Comparison of ENCODE assay signal across 14 cellular contexts in the genomic region with DNA sequence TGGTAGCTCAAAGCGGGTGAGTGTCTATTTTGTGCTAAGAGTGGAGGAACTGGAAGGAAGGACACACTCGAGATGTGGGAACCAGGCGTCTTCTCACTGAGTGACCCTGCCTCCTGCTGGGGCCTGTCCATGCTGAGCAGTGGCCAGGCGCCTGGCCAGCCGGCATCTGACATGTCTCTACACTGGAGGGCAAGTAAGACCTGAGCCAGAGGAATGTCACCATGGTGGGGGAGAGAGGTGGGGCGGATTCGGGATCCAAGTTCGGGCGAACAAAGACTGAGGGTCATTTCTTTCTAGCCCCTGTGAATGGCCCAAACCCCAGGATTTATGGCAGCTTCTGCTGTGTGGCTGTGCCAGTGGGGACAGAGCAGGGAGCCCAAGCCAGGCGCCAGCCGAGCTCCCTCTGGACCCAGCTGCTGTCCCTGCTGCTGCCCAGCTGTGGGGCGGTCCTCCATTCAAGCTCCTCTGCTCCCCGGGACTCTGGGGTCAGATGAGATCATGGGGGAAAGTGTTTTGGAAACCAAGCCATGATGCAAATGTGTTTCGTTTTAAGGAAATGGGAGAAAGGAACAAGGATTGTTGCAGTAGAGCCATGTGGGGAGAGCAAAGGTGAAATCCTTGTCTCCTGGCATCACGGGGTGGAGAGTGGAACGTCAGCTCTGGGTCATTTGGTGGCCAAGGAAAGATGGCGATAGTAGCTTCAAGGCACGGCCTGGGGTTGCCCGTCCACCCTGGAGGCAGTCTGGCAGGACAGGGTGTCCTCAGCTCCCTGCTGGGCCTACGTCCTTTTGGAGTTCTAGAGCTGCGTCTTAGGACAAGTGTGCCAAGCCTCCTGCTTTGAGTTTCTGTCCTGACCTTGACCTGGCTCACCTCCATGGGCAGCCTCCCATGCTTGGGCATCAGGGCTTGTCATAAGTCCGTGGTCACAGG. TPM values are rescaled to one million over a fixed set of nuclear protein-coding genes. Genes with fewer than 3 reads are reported as not detected.
DNase-seq lines count a peak whose midpoint lies in the region; ATAC-seq, FAIRE-seq and TF ChIP-seq lines count a peak whose summit lies in the region.
"Had no signal": no experiment of that assay in that cellular context is flagged by ENCODE, and none has a peak within 500 bp of the region (broad histone marks: within the 10 kb centered on the region; RNA-seq: fewer than 3 reads in every experiment).

No MANE protein-coding gene starts in this region.

- H3K27ac ChIP-seq in GM12878 (ENCODE audit: control insufficient read depth, insufficient read depth), result no peak overlapping the region
- H3K27ac ChIP-seq in heart left ventricle, result peak overlapping the region in 11 of 12 donors; percentile 3 to 91 (median 68)
- peak overlapping the region; percentile 87 for H3K27ac ChIP-seq in trophoblast cell (ENCODE audit: low read depth, low read length)
- no peak overlapping the region for H3K27ac ChIP-seq in testis
- H3K27ac ChIP-seq in mesendoderm (ENCODE audit: low read depth, low read length), result no peak overlapping the region
- H3K27ac ChIP-seq: right lobe of liver had no signal

- TF ChIP-seq RAD21 in GM12878 (IDR thresholded peaks at IDR 0.05; ENCODE audit: insufficient read depth, low read depth, low read length), result no peak

- peak overlapping the region; percentile 23 for H2BK5ac ChIP-seq in trophoblast cell (ENCODE audit: low read depth, low read length, poor library complexity)
- H2BK5ac ChIP-seq in mesendoderm (ENCODE audit: low read length), result no peak overlapping the region

- WGBS in GM12878 (ENCODE audit: insufficient coverage, insufficient replicate concordance, low lambda C conversion rate, missing lambda C conversion rate), result 85% methylated on average over 22 of the region's 22 CpGs
- WGBS in heart left ventricle, 4 donors, result 68 to 75% (median 72%) methylated on average over 21 to 22 of the region's 22 CpGs
- WGBS in trophoblast cell (ENCODE audit: extremely low coverage, insufficient coverage, insufficient read length), result no CpG with 5 or more reads among the region's 22 CpGs
- WGBS in testis, 2 donors, result 81 to 89% methylated on average over 16 to 22 of the region's 22 CpGs
- no CpG with 5 or more reads among the region's 22 CpGs for WGBS in mesendoderm (ENCODE audit: extremely low coverage, insufficient coverage, low lambda C conversion rate)

- peak overlapping the region; percentile 16 for H4K8ac ChIP-seq in trophoblast cell (ENCODE audit: low read depth, low read length)
- no peak overlapping the region for H4K8ac ChIP-seq in mesendoderm (ENCODE audit: low read depth, low read length)

- CTCF ChIA-PET in GM12878 (lab: Yijun Ruan, JAX), result interaction anchor here (0.7 to 1.4 kb wide), 5 partner anchors 18 to 482 kb away, joined by 3 to 4 read pairs (median 3); no protein-coding TSS in a partner anchor

- H3K18ac ChIP-seq in trophoblast cell (ENCODE audit: low read length) (peak overlapping the region; percentile 93), mesendoderm (ENCODE audit: low read length) (no peak overlapping the region)

- H3K23ac ChIP-seq in trophoblast cell (ENCODE audit: low read length) (peak overlapping the region; percentile 47), mesendoderm (ENCODE audit: low read length) (no peak overlapping the region)

- H2BK120ac ChIP-seq in trophoblast cell (ENCODE audit: insufficient read depth, low read length, poor library complexity) (peak overlapping the region; percentile 46), mesendoderm (ENCODE audit: low read depth, low read length) (no peak overlapping the region)

- in situ Hi-C loops in GM12878 (cut with MboI), result no loop called here

- H4K12ac ChIP-seq in trophoblast cell (ENCODE audit: low read depth, low read length), result no peak overlapping the region

- intact Hi-C loops in GM12878 (cut with micrococcal nuclease; ENCODE audit: unreplicated experiment) (no loop called here), heart left ventricle (cut with DNase I) (loop anchor here in 8 of 10 donors (5.0 to 10.0 kb wide), 6 partner anchors 65 to 447 kb away; no protein-coding TSS in a partner anchor), testis (cut with DNase I; ENCODE audit: low total_unique reads) (no loop called here)

- H3K4me1 Mint-ChIP-seq in type B pancreatic cell (ENCODE audit: unreplicated experiment) (peaks cover 65% of the 10 kb centered on the region), glutamatergic neuron (ENCODE audit: low read depth, unreplicated experiment) (peaks cover 25% of the 10 kb centered on the region)

- H3K9me3 Mint-ChIP-seq in type B pancreatic cell (no peaks in the 10 kb centered on the region), glutamatergic neuron (ENCODE audit: unreplicated experiment) (peaks cover 3% of the 10 kb centered on the region)
- H3K9me3 Mint-ChIP-seq: dendritic cell treated with granulocyte-macrophage colony-stimulating factor and Interleukin-4, amounts not matched to agents 40 ng/mL and 50 ng/mL, for 4 days; stimulated activated memory B cell treated with anti-CD40 and anti-IgM and Interleukin-4, amounts not matched to agents 10 μg/mL and 1 μg/mL and 100 μg/mL, for 72 hours had no signal

- TF ChIP-seq POLR2A in GM12878 (IDR thresholded peaks at IDR 0.05; ENCODE audit: low read depth, low read length), result 0 out of 2 replicates have a peak, but pooled peaks have one; percentile 16
- TF ChIP-seq POLR2A in heart left ventricle (IDR thresholded peaks at IDR 0.05), result no peak
- no peak for TF ChIP-seq POLR2A in testis (IDR thresholded peaks at IDR 0.05)

- peaks cover 2% of the 10 kb centered on the region; the same call in 1 of the 2 replicates for H4K20me1 ChIP-seq in GM12878 (ENCODE audit: control insufficient read depth, insufficient read depth)

- RAD21 ChIA-PET in GM12878 (lab: Charles Lee; ENCODE audit: unreplicated experiment), result interaction anchor here (1.4 to 2.0 kb wide), 3 partner anchors 8 to 65 kb away, joined by 3 to 9 read pairs (median 7); a partner anchor contains a TSS

- peaks cover 6% of the 10 kb centered on the region for H3K27me3 Mint-ChIP-seq in type B pancreatic cell
- no peaks in the 10 kb centered on the region for H3K27me3 Mint-ChIP-seq in glutamatergic neuron (ENCODE audit: unreplicated experiment)
- H3K27me3 Mint-ChIP-seq: dendritic cell treated with granulocyte-macrophage colony-stimulating factor and Interleukin-4, amounts not matched to agents 40 ng/mL and 50 ng/mL, for 4 days; stimulated activated memory B cell treated with anti-CD40 and anti-IgM and Interleukin-4, amounts not matched to agents 10 μg/mL and 1 μg/mL and 100 μg/mL, for 72 hours had no signal

- no peak for FAIRE-seq in GM12878 (lab: Jason Lieb, UNC)

- DNase-seq in GM12878 (ENCODE audit: low read depth, low spot score), result no peak
- DNase-seq in heart left ventricle, result peak in 2 of 5 donors; percentile 36 to 48
- DNase-seq in trophoblast cell, result no peak
- no peak for DNase-seq in type B pancreatic cell (ENCODE audit: extremely low spot score, unreplicated experiment)
- DNase-seq in testis, result no peak
- no peak for DNase-seq in glutamatergic neuron
- no peak for DNase-seq in mesendoderm
- DNase-seq: activated CD4-positive, CD25-positive, alpha-beta regulatory T cell; NCI-H1436; NCI-H226; right lobe of liver had no signal

- H3K79me2 ChIP-seq in GM12878 (ENCODE audit: control insufficient read depth, insufficient read depth, low read length) (peaks cover 10% of the 10 kb centered on the region), trophoblast cell (ENCODE audit: control insufficient read depth, insufficient read depth, low read length, poor library complexity) (peaks cover 49% of the 10 kb centered on the region), mesendoderm (ENCODE audit: control insufficient read depth, insufficient read depth, low read length) (no peaks in the 10 kb centered on the region)

- H2AK5ac ChIP-seq in trophoblast cell (ENCODE audit: low read length), result peak overlapping the region; percentile 19
- H2AK5ac ChIP-seq in mesendoderm (ENCODE audit: low read length), result no peak overlapping the region

- no peak for TF ChIP-seq EP300 in GM12878 (IDR thresholded peaks at IDR 0.05; ENCODE audit: borderline replicate concordance in 1 of 2, control insufficient read depth in 1 of 2, low read depth in 2 of 2, low read length in 2 of 2)

- peak overlapping the region; percentile 42 for H3K14ac ChIP-seq in trophoblast cell (ENCODE audit: low read length)

- H2AFZ ChIP-seq in GM12878 (ENCODE audit: control insufficient read depth, low read depth, low read length) (no peak overlapping the region), trophoblast cell (ENCODE audit: insufficient read depth, low read length, poor library complexity) (no peak overlapping the region)

- TF ChIP-seq CTCF in GM12878 (IDR thresholded peaks at IDR 0.05 in 2 of 3, conservative IDR thresholded peaks at IDR 0.05 in 1 of 3; ENCODE audit: control insufficient read depth in 2 of 3, extremely low read depth in 1 of 3, insufficient read depth in 1 of 3, low read depth in 3 of 3, low read length in 3 of 3) (no peak), heart left ventricle (IDR thresholded peaks at IDR 0.05) (no peak), type B pancreatic cell (conservative IDR thresholded peaks at IDR 0.05) (no peak), testis (IDR thresholded peaks at IDR 0.05) (no peak), glutamatergic neuron (IDR thresholded peaks at IDR 0.05; ENCODE audit: partially characterized antibody, unreplicated experiment) (no peak)

- H3K36me3 ChIP-seq in GM12878 (ENCODE audit: control insufficient read depth in 2 of 2, insufficient read depth in 2 of 2, low read length in 1 of 2) (peaks cover 7 to 11% of the 10 kb centered on the region in 2 experiments; a peak in 3 of 4 replicates), heart left ventricle (peaks cover 0 to 41% (median 24%) of the 10 kb centered on the region in 9 donors), trophoblast cell (ENCODE audit: control insufficient read depth in 1 of 2, insufficient read depth in 2 of 2, low read length in 2 of 2) (peaks cover 59 to 67% of the 10 kb centered on the region in 2 experiments), testis (ENCODE audit: low read depth, missing control alignments) (no peaks in the 10 kb centered on the region), mesendoderm (ENCODE audit: control insufficient read depth, insufficient read depth, low read length) (peaks cover 3% of the 10 kb centered on the region)

- H3K27me3 ChIP-seq in GM12878 (replicated peaks in 1 of 2; ENCODE audit: control insufficient read depth in 2 of 2, insufficient read depth in 2 of 2, low read length in 1 of 2) (no peaks in the 10 kb centered on the region), heart left ventricle (no peaks in the 10 kb centered on the region), trophoblast cell (ENCODE audit: insufficient read depth, low read length) (no peaks in the 10 kb centered on the region), testis (no peaks in the 10 kb centered on the region), mesendoderm (ENCODE audit: insufficient read depth, low read length, poor library complexity) (no peaks in the 10 kb centered on the region)
- H3K27me3 ChIP-seq: right lobe of liver had no signal

- no peak for ATAC-seq in GM12878
- ATAC-seq in heart left ventricle, result peak; percentile 28 to 54 (median 46)
- ATAC-seq: right lobe of liver; stimulated activated memory B cell treated with anti-CD40 and anti-IgM and Interleukin-4, amounts not matched to agents 10 μg/mL and 1 μg/mL and 100 μg/mL, for 72 hours had no signal

- H3K4ac ChIP-seq in trophoblast cell (ENCODE audit: low read depth, low read length) (peak overlapping the region; percentile 88), mesendoderm (ENCODE audit: low read depth, low read length) (no peak overlapping the region)

- no peak overlapping the region for H3K27ac Mint-ChIP-seq in type B pancreatic cell
- no peak overlapping the region for H3K27ac Mint-ChIP-seq in glutamatergic neuron (ENCODE audit: unreplicated experiment)
- H3K27ac Mint-ChIP-seq: dendritic cell treated with granulocyte-macrophage colony-stimulating factor and Interleukin-4, amounts not matched to agents 40 ng/mL and 50 ng/mL, for 4 days; stimulated activated memory B cell treated with anti-CD40 and anti-IgM and Interleukin-4, amounts not matched to agents 10 μg/mL and 1 μg/mL and 100 μg/mL, for 72 hours had no signal

- no peak overlapping the region for H4K5ac ChIP-seq in mesendoderm (ENCODE audit: low read length)

- POLR2A ChIA-PET in GM12878 (lab: Charles Lee), result interaction anchor here (2.0 kb wide), 1 partner anchor 42 kb away, joined by 5 read pairs; no protein-coding TSS in a partner anchor

- H3K9me3 ChIP-seq in GM12878 (replicated peaks; ENCODE audit: control insufficient read depth, insufficient read depth, low read length) (no peaks in the 10 kb centered on the region; the same call in 2 of the 3 replicates), heart left ventricle (no peaks in the 10 kb centered on the region), trophoblast cell (ENCODE audit: insufficient read depth, low read depth, low read length) (peaks cover 6% of the 10 kb centered on the region), testis (no peaks in the 10 kb centered on the region)
- H3K9me3 ChIP-seq: right lobe of liver had no signal

- peak overlapping the region; percentile 63 for H4K91ac ChIP-seq in trophoblast cell (ENCODE audit: low read depth, low read length)

- H3K4me3 Mint-ChIP-seq in type B pancreatic cell (peak overlapping the region; percentile 31), glutamatergic neuron (ENCODE audit: unreplicated experiment) (no peak overlapping the region)
- H3K4me3 Mint-ChIP-seq: dendritic cell treated with granulocyte-macrophage colony-stimulating factor and Interleukin-4, amounts not matched to agents 40 ng/mL and 50 ng/mL, for 4 days; stimulated activated memory B cell treated with anti-CD40 and anti-IgM and Interleukin-4, amounts not matched to agents 10 μg/mL and 1 μg/mL and 100 μg/mL, for 72 hours had no signal

- H2BK12ac ChIP-seq in trophoblast cell (ENCODE audit: low read length), result peak overlapping the region; percentile 50

- no TSS peak for BruUV-seq in GM12878 (replicated peaks; lab: Mats Ljungman, UMichigan)

- H3K4me2 ChIP-seq in GM12878 (ENCODE audit: control insufficient read depth, insufficient read depth) (no peak overlapping the region), trophoblast cell (ENCODE audit: low read length) (no peak overlapping the region), mesendoderm (ENCODE audit: low read length) (no peak overlapping the region)

- no peaks in the 10 kb centered on the region; the same call in 1 of the 2 replicates for H3K4me1 ChIP-seq in GM12878 (ENCODE audit: control insufficient read depth, insufficient read depth, low read length)
- H3K4me1 ChIP-seq in heart left ventricle, result peaks cover 0 to 71% (median 45%) of the 10 kb centered on the region in 12 donors
- H3K4me1 ChIP-seq in trophoblast cell (ENCODE audit: control insufficient read depth in 1 of 2, insufficient read depth in 2 of 2, low read length in 2 of 2), result peaks cover 65 to 68% of the 10 kb centered on the region in 2 experiments
- H3K4me1 ChIP-seq in testis, result peaks cover 4% of the 10 kb centered on the region
- peaks cover 5% of the 10 kb centered on the region for H3K4me1 ChIP-seq in mesendoderm (ENCODE audit: control insufficient read depth, low read depth, low read length)
- H3K4me1 ChIP-seq: right lobe of liver had no signal

- H3K36me3 Mint-ChIP-seq in type B pancreatic cell (peaks cover 51% of the 10 kb centered on the region), glutamatergic neuron (ENCODE audit: unreplicated experiment) (peaks cover 17% of the 10 kb centered on the region)

- H3K9ac ChIP-seq in GM12878 (ENCODE audit: control insufficient read depth, insufficient read depth, low read length) (no peak overlapping the region), trophoblast cell (ENCODE audit: low read length) (no peak overlapping the region), mesendoderm (ENCODE audit: low read length) (no peak overlapping the region)

- SMC1A ChIA-PET in GM12878 (lab: Charles Lee; ENCODE audit: uncharacterized antibody, unreplicated experiment), result interaction anchor here (0.8 to 1.3 kb wide), 5 partner anchors 19 to 65 kb away, joined by 3 to 4 read pairs (median 3); no protein-coding TSS in a partner anchor

- H3K4me3 ChIP-seq in GM12878 (no peak overlapping the region), heart left ventricle (no peak overlapping the region), trophoblast cell (ENCODE audit: low read depth, low read length) (no peak overlapping the region), testis (no peak overlapping the region), mesendoderm (ENCODE audit: low read length) (no peak overlapping the region)
- H3K4me3 ChIP-seq: right lobe of liver had no signal

- H2BK15ac ChIP-seq in mesendoderm (replicated peaks; ENCODE audit: low read depth), result no peak overlapping the region

- H3K79me1 ChIP-seq in trophoblast cell (ENCODE audit: low read length) (peaks cover 47% of the 10 kb centered on the region), mesendoderm (ENCODE audit: low read length) (no peaks in the 10 kb centered on the region)

- no peak overlapping the region for H3K56ac ChIP-seq in mesendoderm (ENCODE audit: low read length)

RNA-seq across cellular contexts. Expression of a gene that starts 8.1 kb away (rescaled TPM):
- 179 and 190 TPM in 2 replicates for total RNA-seq in GM12878 (2013; cell fraction: nucleolus; rRNA removed)
- total RNA-seq in GM12878 (2014; rRNA removed) (6.7 and 10.0 TPM in 2 replicates), GM12878 (2014; rRNA removed; fragmentation: Illumina TruSeq; extraction: Trizol) (3.0 and 4.8 TPM in 2 replicates), GM12878 (2021) (7.0 and 7.4 TPM in 2 replicates), heart left ventricle (10 to 100 TPM; 15.7 to 56.3 (median 49.4) TPM), type B pancreatic cell (ENCODE audit: low replicate concordance) (43.6 and 44.6 TPM in 2 replicates), testis (10 to 100 TPM; 22.8 to 35.5 TPM), glutamatergic neuron (ENCODE audit: unreplicated experiment) (1.2 TPM)
- 13.1 TPM for polyA plus RNA-seq in GM12878 (2011; ENCODE audit: low read depth)
- polyA plus RNA-seq in GM12878 (2011; rRNA removed) (79.2 and 154 TPM in 2 replicates), GM12878 (2014; fragmentation: Illumina TruSeq; extraction: Trizol) (8.4 and 11.1 TPM in 2 replicates), GM12878 (2014; fragmentation: Nextera tagmentation; extraction: Ambion mirVana) (1 to 10 TPM; 3.1 to 3.8 TPM), GM12878 (2014; rRNA removed) (7.7 and 9.5 TPM in 2 replicates), GM12878 (2016; fragmentation: Nextera tagmentation; extraction: Ambion mirVana) (1 to 10 TPM; 6.1 to 6.2 TPM), heart left ventricle (10 to 100 TPM; 12.8 to 24.5 TPM), testis (ENCODE audit: insufficient read depth, low read depth, low replicate concordance) (52.8 TPM)
- 198 and 252 TPM in 2 replicates for polyA plus RNA-seq in GM12878 (2011; cell fraction: cytosol; rRNA removed)
- 175 and 259 TPM in 2 replicates for polyA plus RNA-seq in GM12878 (2011; cell fraction: nucleus; rRNA removed)
- 12.5 and 14.4 TPM in 2 replicates for polyA plus RNA-seq in GM12878 (2012)
- 349 and 417 TPM in 2 replicates for polyA minus RNA-seq in GM12878 (2011; rRNA and poly(A)+ RNA removed)
- polyA minus RNA-seq in GM12878 (2011; cell fraction: cytosol; rRNA and poly(A)+ RNA removed), result 24.4 and 33.4 TPM in 2 replicates
- polyA minus RNA-seq in GM12878 (2011; cell fraction: nucleus; rRNA and poly(A)+ RNA removed), result 62.5 and 74.1 TPM in 2 replicates
- 301 and 313 TPM in 2 replicates for polyA plus RNA-seq in trophoblast cell (2013)
- polyA plus RNA-seq in mesendoderm (2013, experiment 1 of 2), result 5.3 TPM
- 4.6 TPM for polyA plus RNA-seq in mesendoderm (2013, experiment 2 of 2)
- total RNA-seq: HT1080 had no signal

Comparison
In these comparisons a context has a peak if more than half of its experiments do, and no peak if none do; other contexts are left out.
1. H3K27ac ChIP-seq: peak in heart left ventricle (11 of 12) and trophoblast cell (single experiment); none in GM12878 (single experiment), testis (0 of 2) and mesendoderm (single experiment).
2. intact Hi-C loops: an anchor here in heart left ventricle (5.0 to 10.0 kb wide); none called in GM12878 and testis.